1 cellular context compared by ENCODE assay signal in the genomic region with DNA sequence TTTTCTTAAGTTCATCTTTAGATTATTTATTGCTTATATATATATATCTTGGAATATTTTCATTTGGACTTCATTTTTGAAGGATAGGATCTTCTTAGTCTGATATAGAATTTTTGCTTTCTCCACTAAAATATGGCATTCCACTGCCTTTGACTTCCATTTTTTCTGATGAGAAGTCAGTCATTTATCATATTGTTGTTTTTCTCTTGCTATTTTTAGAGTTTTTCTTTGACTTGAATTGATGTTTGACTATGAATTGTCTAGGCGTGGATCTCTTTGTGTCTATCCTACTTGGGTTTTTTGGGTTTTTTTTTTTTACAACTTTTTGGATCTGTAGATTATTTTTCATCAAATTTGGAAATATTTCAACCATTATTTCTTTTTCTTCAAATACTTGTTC.
TF ChIP-seq lines count a peak whose summit lies in the region.

No MANE protein-coding gene starts in this region.

TF ChIP-seq in K562, 482 proteins besides CTCF, POLR2A, EP300 and RAD21 (continued from another document):
- TF ChIP-seq, protein P1, sequence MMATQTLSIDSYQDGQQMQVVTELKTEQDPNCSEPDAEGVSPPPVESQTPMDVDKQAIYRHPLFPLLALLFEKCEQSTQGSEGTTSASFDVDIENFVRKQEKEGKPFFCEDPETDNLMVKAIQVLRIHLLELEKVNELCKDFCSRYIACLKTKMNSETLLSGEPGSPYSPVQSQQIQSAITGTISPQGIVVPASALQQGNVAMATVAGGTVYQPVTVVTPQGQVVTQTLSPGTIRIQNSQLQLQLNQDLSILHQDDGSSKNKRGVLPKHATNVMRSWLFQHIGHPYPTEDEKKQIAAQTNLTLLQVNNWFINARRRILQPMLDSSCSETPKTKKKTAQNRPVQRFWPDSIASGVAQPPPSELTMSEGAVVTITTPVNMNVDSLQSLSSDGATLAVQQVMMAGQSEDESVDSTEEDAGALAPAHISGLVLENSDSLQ (IDR thresholded peaks at IDR 0.05) = 0 out of 2 replicates have a peak, but pooled peaks have one; percentile 13
- TF ChIP-seq CBX2 (IDR thresholded peaks at IDR 0.05; ENCODE audit: insufficient read depth, low read length, poor library complexity, severe bottlenecking) (no peak), MTA2 (IDR thresholded peaks at IDR 0.05; ENCODE audit: low read depth) (no peak), ZNF184 (CRISPR knock-in tag; IDR thresholded peaks at IDR 0.05) (no peak), ZKSCAN3 (CRISPR knock-in tag; IDR thresholded peaks at IDR 0.05) (no peak), IFI16 (CRISPR knock-in tag; IDR thresholded peaks at IDR 0.05) (no peak), MEF2D (tag; conservative IDR thresholded peaks at IDR 0.05; ENCODE audit: low read depth) (peak; percentile 80)
- TF ChIP-seq, protein P2, sequence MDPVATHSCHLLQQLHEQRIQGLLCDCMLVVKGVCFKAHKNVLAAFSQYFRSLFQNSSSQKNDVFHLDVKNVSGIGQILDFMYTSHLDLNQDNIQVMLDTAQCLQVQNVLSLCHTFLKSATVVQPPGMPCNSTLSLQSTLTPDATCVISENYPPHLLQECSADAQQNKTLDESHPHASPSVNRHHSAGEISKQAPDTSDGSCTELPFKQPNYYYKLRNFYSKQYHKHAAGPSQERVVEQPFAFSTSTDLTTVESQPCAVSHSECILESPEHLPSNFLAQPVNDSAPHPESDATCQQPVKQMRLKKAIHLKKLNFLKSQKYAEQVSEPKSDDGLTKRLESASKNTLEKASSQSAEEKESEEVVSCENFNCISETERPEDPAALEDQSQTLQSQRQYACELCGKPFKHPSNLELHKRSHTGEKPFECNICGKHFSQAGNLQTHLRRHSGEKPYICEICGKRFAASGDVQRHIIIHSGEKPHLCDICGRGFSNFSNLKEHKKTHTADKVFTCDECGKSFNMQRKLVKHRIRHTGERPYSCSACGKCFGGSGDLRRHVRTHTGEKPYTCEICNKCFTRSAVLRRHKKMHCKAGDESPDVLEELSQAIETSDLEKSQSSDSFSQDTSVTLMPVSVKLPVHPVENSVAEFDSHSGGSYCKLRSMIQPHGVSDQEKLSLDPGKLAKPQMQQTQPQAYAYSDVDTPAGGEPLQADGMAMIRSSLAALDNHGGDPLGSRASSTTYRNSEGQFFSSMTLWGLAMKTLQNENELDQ (CRISPR knock-in tag; IDR thresholded peaks at IDR 0.05; ENCODE audit: borderline replicate concordance) = no peak
- TF ChIP-seq, protein P3, sequence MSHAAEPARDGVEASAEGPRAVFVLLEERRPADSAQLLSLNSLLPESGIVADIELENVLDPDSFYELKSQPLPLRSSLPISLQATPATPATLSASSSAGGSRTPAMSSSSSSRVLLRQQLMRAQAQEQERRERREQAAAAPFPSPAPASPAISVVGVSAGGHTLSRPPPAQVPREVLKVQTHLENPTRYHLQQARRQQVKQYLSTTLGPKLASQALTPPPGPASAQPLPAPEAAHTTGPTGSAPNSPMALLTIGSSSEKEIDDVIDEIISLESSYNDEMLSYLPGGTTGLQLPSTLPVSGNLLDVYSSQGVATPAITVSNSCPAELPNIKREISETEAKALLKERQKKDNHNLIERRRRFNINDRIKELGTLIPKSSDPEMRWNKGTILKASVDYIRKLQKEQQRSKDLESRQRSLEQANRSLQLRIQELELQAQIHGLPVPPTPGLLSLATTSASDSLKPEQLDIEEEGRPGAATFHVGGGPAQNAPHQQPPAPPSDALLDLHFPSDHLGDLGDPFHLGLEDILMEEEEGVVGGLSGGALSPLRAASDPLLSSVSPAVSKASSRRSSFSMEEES (CRISPR knock-in tag; IDR thresholded peaks at IDR 0.05) = no peak
- TF ChIP-seq, protein P4, sequence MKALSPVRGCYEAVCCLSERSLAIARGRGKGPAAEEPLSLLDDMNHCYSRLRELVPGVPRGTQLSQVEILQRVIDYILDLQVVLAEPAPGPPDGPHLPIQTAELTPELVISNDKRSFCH (CRISPR knock-in tag; IDR thresholded peaks at IDR 0.05) = no peak
- TF ChIP-seq, protein P4 (tag; IDR thresholded peaks at IDR 0.05) = no peak
- TF ChIP-seq, protein P5, sequence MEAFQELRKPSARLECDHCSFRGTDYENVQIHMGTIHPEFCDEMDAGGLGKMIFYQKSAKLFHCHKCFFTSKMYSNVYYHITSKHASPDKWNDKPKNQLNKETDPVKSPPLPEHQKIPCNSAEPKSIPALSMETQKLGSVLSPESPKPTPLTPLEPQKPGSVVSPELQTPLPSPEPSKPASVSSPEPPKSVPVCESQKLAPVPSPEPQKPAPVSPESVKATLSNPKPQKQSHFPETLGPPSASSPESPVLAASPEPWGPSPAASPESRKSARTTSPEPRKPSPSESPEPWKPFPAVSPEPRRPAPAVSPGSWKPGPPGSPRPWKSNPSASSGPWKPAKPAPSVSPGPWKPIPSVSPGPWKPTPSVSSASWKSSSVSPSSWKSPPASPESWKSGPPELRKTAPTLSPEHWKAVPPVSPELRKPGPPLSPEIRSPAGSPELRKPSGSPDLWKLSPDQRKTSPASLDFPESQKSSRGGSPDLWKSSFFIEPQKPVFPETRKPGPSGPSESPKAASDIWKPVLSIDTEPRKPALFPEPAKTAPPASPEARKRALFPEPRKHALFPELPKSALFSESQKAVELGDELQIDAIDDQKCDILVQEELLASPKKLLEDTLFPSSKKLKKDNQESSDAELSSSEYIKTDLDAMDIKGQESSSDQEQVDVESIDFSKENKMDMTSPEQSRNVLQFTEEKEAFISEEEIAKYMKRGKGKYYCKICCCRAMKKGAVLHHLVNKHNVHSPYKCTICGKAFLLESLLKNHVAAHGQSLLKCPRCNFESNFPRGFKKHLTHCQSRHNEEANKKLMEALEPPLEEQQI (IDR thresholded peaks at IDR 0.05) = no peak
- TF ChIP-seq, protein P6, sequence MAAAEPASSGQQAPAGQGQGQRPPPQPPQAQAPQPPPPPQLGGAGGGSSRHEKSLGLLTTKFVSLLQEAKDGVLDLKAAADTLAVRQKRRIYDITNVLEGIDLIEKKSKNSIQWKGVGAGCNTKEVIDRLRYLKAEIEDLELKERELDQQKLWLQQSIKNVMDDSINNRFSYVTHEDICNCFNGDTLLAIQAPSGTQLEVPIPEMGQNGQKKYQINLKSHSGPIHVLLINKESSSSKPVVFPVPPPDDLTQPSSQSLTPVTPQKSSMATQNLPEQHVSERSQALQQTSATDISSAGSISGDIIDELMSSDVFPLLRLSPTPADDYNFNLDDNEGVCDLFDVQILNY (CRISPR knock-in tag; IDR thresholded peaks at IDR 0.05) = no peak
